ENCODE assay signal across 8 cellular contexts in the genomic region with DNA sequence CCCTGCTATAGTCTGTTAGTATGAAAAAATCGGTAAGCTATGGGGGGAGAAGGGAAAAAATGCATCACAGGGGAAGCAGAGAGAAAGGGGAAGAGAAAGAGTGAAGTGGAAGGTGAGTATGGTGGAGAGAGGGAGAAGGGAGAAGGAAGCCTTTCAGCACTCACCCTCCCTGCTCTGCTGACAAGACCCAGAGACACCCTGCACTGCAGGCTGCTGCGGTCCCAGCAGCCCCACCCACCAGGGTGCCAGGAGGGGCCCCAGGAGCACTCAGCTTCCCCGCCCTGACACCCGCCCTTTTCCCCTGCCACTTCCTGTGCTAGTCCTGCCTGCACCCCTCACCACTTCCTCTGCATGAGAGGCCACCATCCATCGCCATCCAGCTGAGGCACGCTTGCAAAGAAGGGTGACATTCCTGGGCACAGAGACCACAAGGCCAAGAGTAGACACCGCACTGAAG. TPM values are rescaled to one million over a fixed set of nuclear protein-coding genes. Genes with fewer than 3 reads are reported as not detected.
DNase-seq lines count a peak whose midpoint lies in the region; ATAC-seq lines count a peak whose summit lies in the region.

No MANE protein-coding gene starts in this region.

- peaks cover 30% of the 10 kb centered on the region for H3K36me3 Mint-ChIP-seq in activated CD4-positive, alpha-beta memory T cell treated with anti-CD3 and anti-CD28 coated beads for 36 hours

- no peaks in the 10 kb centered on the region for H3K9me3 Mint-ChIP-seq in activated CD4-positive, alpha-beta memory T cell treated with anti-CD3 and anti-CD28 coated beads for 36 hours

- peak; percentile 82 for DNase-seq in CMK (ENCODE audit: low read depth)
- DNase-seq in KG1 (lab: John Stamatoyannopoulos, UW) = peak; percentile 98
- peak; percentile 97 for DNase-seq in activated CD4-positive, alpha-beta memory T cell treated with anti-CD3 and anti-CD28 coated beads for 36 hours
- peak in 23 of 42 donors; percentile 24 to 66 (median 45) for DNase-seq in head of caudate nucleus
- peak; percentile 68 to 76 (median 69) for DNase-seq in stimulated activated CD4-positive, alpha-beta T cell treated with anti-CD3 and anti-CD28 coated beads, TNF-alpha, amount 100 ng/mL, for 4 hours (ENCODE audit: low read depth in 3 of 3)
- DNase-seq in NCI-H1436 (lab: John Stamatoyannopoulos, UW) = no peak
- no peak for DNase-seq in DMS79 treated with DMSO at 0.1 percent for 48 hours (lab: John Stamatoyannopoulos, UW)

- H3K4me3 Mint-ChIP-seq in activated CD4-positive, alpha-beta memory T cell treated with anti-CD3 and anti-CD28 coated beads for 36 hours = peak overlapping the region; percentile 89

- peaks cover 94% of the 10 kb centered on the region for H3K4me1 Mint-ChIP-seq in activated CD4-positive, alpha-beta memory T cell treated with anti-CD3 and anti-CD28 coated beads for 36 hours (ENCODE audit: low read depth)

- POLR2A ChIA-PET in activated CD4-positive, alpha-beta memory T cell treated with anti-CD3 and anti-CD28 coated beads for 36 hours (lab: Charles Lee) = interaction anchor here (0.7 to 7.3 kb wide), 10 partner anchors 10 to 1878 kb away, joined by 3 to 166 read pairs (median 10); partner anchors contain the start of genes FBXW11 and STK10

- no peaks in the 10 kb centered on the region for H3K27me3 Mint-ChIP-seq in activated CD4-positive, alpha-beta memory T cell treated with anti-CD3 and anti-CD28 coated beads for 36 hours

- ATAC-seq in GM21515 (IDR thresholded peaks at IDR 0.05; ENCODE audit: unreplicated experiment) = peak; percentile 55

- intact Hi-C loops in activated CD4-positive, alpha-beta memory T cell treated with anti-CD3 and anti-CD28 coated beads for 36 hours (cut with micrococcal nuclease) = loop anchor here (1.0 to 10.0 kb wide), 6 partner anchors 10 to 1880 kb away; partner anchors contain the start of genes DUSP1 and LCP2
- intact Hi-C loops in head of caudate nucleus (cut with DNase I) = no loop called here

- peak overlapping the region; percentile 99 for H3K27ac Mint-ChIP-seq in activated CD4-positive, alpha-beta memory T cell treated with anti-CD3 and anti-CD28 coated beads for 36 hours

- CTCF ChIA-PET in activated CD4-positive, alpha-beta memory T cell treated with anti-CD3 and anti-CD28 coated beads for 36 hours (lab: Charles Lee) = interaction anchor here (0.6 to 5.7 kb wide), 10 partner anchors 10 to 125 kb away, joined by 3 to 100 read pairs (median 6); partner anchors contain the start of genes STK10 and UBTD2

RNA-seq across cellular contexts. Expression of gene STK10, which starts 12.7 kb away (rescaled TPM):
- total RNA-seq in activated CD4-positive, alpha-beta memory T cell treated with anti-CD3 and anti-CD28 coated beads for 36 hours = 100 to 1,000 TPM in 1 of 2 experiments, 10 to 100 TPM in 1; 98.2 to 104 TPM

RNA-seq across cellular contexts. Expression of gene EFCAB9, which starts 18.7 kb away (rescaled TPM):
- total RNA-seq in activated CD4-positive, alpha-beta memory T cell treated with anti-CD3 and anti-CD28 coated beads for 36 hours = not detected

Comparison
In these comparisons a context has a peak if more than half of its experiments do, and no peak if none do; other contexts are left out.
1. DNase-seq: peak in CMK (single experiment), KG1 (single experiment), activated CD4-positive, alpha-beta memory T cell treated with anti-CD3 and anti-CD28 coated beads for 36 hours (single experiment), head of caudate nucleus (23 of 42) and stimulated activated CD4-positive, alpha-beta T cell treated with anti-CD3 and anti-CD28 coated beads, TNF-alpha, amount 100 ng/mL, for 4 hours (3 of 3); none in NCI-H1436 (single experiment) and DMS79 treated with DMSO at 0.1 percent for 48 hours (single experiment).